11 cellular contexts compared by ENCODE assay signal in genomic region chr3:133942761-133943535, GRCh38. TPM values are rescaled to one million over a fixed set of nuclear protein-coding genes. Genes with fewer than 3 reads are reported as not detected.
DNase-seq lines count a peak whose midpoint lies in the region; ATAC-seq and TF ChIP-seq lines count a peak whose summit lies in the region.
"Had no signal": no experiment of that assay in that cellular context is flagged by ENCODE, and none has a peak within 500 bp of the region (broad histone marks: within the 10 kb centered on the region; RNA-seq: fewer than 3 reads in every experiment).

No MANE protein-coding gene starts in this region.

- H3K4me1 ChIP-seq in KMS-11 (ENCODE audit: low read depth, poor library complexity, severe bottlenecking) = peaks cover 50% of the 10 kb centered on the region

- H3K27me3 Mint-ChIP-seq in Calu3 (ENCODE audit: unreplicated experiment) = peaks cover 76% of the 10 kb centered on the region
- H3K27me3 Mint-ChIP-seq: activated naive CD8-positive, alpha-beta T cell had no signal

- intact Hi-C loops in Calu3 (cut with micrococcal nuclease; ENCODE audit: unreplicated experiment) = loop anchor here (2.0 to 5.0 kb wide), 3 partner anchors 44 to 534 kb away; partner anchors contain the start of gene SLCO2A1

- no peaks in the 10 kb centered on the region for H3K36me3 ChIP-seq in KMS-11 (ENCODE audit: insufficient read depth)

- H3K4me2 ChIP-seq in KMS-11 = peak overlapping the region; percentile 49; the same call in 1 of the 2 replicates

- no peaks in the 10 kb centered on the region for H3K79me2 ChIP-seq in KMS-11 (ENCODE audit: insufficient read depth, low read depth)
- H3K79me2 ChIP-seq: parathyroid adenoma had no signal

- no peak for ATAC-seq in stimulated activated effector memory CD8-positive, alpha-beta T cell treated with anti-CD3 and anti-CD28 coated beads, Interleukin-12 subunit alpha, Interleukin-12 subunit beta, amount 100 ng/mL, for 72 hours
- ATAC-seq in GM18867 (IDR thresholded peaks at IDR 0.05; ENCODE audit: unreplicated experiment) (no peak), HG03442 (IDR thresholded peaks at IDR 0.05; ENCODE audit: unreplicated experiment) (no peak)

- DNase-seq in Calu3 = no peak
- peak; percentile 64 for DNase-seq in coronary artery (ENCODE audit: low spot score)
- DNase-seq in stimulated activated effector memory CD8-positive, alpha-beta T cell treated with anti-CD3 and anti-CD28 coated beads, Interleukin-12 subunit alpha, Interleukin-12 subunit beta, amount 100 ng/mL, for 72 hours (ENCODE audit: low spot score in 2 of 2) = no peak
- no peak for DNase-seq in glomerular visceral epithelial cell (ENCODE audit: extremely low spot score)
- DNase-seq: central memory CD4-positive, alpha-beta T cell; NCI-H1092 had no signal

- H3K27ac ChIP-seq in KMS-11 (no peak overlapping the region), coronary artery (peak overlapping the region; percentile 22)

- BruUV-seq in Calu3 (replicated peaks; lab: Mats Ljungman, UMichigan) = no TSS peak

- H3K4me3 Mint-ChIP-seq in Calu3 (ENCODE audit: low read depth, unreplicated experiment) = no peak overlapping the region
- H3K4me3 Mint-ChIP-seq in stimulated activated effector memory CD8-positive, alpha-beta T cell treated with anti-CD3 and anti-CD28 coated beads, Interleukin-12 subunit alpha, Interleukin-12 subunit beta, amount 100 ng/mL, for 72 hours = peak overlapping the region; percentile 5
- H3K4me3 Mint-ChIP-seq: activated naive CD8-positive, alpha-beta T cell had no signal

- no peaks in the 10 kb centered on the region for H3K9me3 Mint-ChIP-seq in Calu3 (ENCODE audit: low read depth, unreplicated experiment)
- H3K9me3 Mint-ChIP-seq in stimulated activated effector memory CD8-positive, alpha-beta T cell treated with anti-CD3 and anti-CD28 coated beads, Interleukin-12 subunit alpha, Interleukin-12 subunit beta, amount 100 ng/mL, for 72 hours = no peaks in the 10 kb centered on the region

- no peaks in the 10 kb centered on the region for H4K20me1 ChIP-seq in KMS-11 (ENCODE audit: insufficient read depth)

- H3K27ac Mint-ChIP-seq in Calu3 (ENCODE audit: unreplicated experiment) = peak overlapping the region; percentile 1
- H3K27ac Mint-ChIP-seq in stimulated activated effector memory CD8-positive, alpha-beta T cell treated with anti-CD3 and anti-CD28 coated beads, Interleukin-12 subunit alpha, Interleukin-12 subunit beta, amount 100 ng/mL, for 72 hours = peak overlapping the region; percentile 17
- H3K27ac Mint-ChIP-seq: activated naive CD8-positive, alpha-beta T cell had no signal

- H3K4me3 ChIP-seq in KMS-11 (IDR thresholded peaks at IDR 0.05; ENCODE audit: insufficient read depth, low read depth, low read length) (no peak overlapping the region), coronary artery (no peak overlapping the region)

- TF ChIP-seq CTCF in Calu3 (IDR thresholded peaks at IDR 0.05; ENCODE audit: unreplicated experiment) = no peak
- TF ChIP-seq CTCF in KMS-11 (conservative IDR thresholded peaks at IDR 0.05; ENCODE audit: low read depth, low read length) = no peak
- no peak for TF ChIP-seq CTCF in coronary artery (IDR thresholded peaks at IDR 0.05)

- H3K36me3 Mint-ChIP-seq in Calu3 (ENCODE audit: insufficient read depth, unreplicated experiment) = no peaks in the 10 kb centered on the region
- no peaks in the 10 kb centered on the region for H3K36me3 Mint-ChIP-seq in stimulated activated effector memory CD8-positive, alpha-beta T cell treated with anti-CD3 and anti-CD28 coated beads, Interleukin-12 subunit alpha, Interleukin-12 subunit beta, amount 100 ng/mL, for 72 hours
- H3K36me3 Mint-ChIP-seq: activated naive CD8-positive, alpha-beta T cell had no signal

- H3K9ac ChIP-seq in KMS-11 = no peak overlapping the region
- H3K9ac ChIP-seq: parathyroid adenoma had no signal

- H2AFZ ChIP-seq in KMS-11 (ENCODE audit: low read depth) = no peak overlapping the region
- H2AFZ ChIP-seq: parathyroid adenoma had no signal

- peaks cover 51% of the 10 kb centered on the region for H3K4me1 Mint-ChIP-seq in Calu3 (ENCODE audit: low read depth, unreplicated experiment)
- H3K4me1 Mint-ChIP-seq in stimulated activated effector memory CD8-positive, alpha-beta T cell treated with anti-CD3 and anti-CD28 coated beads, Interleukin-12 subunit alpha, Interleukin-12 subunit beta, amount 100 ng/mL, for 72 hours = peaks cover 16% of the 10 kb centered on the region

- no peaks in the 10 kb centered on the region for H3K27me3 ChIP-seq in KMS-11 (ENCODE audit: insufficient read depth, low read depth)

- CTCF ChIA-PET in Calu3 (lab: Charles Lee) = interaction anchor here (2.1 kb wide), 1 partner anchor 13 kb away, joined by 6 read pairs; no protein-coding TSS in a partner anchor

RNA-seq across cellular contexts. Expression of gene RAB6B, which starts 47.3 kb away (rescaled TPM):
- total RNA-seq in Calu3 (2022) = 0.85 and 4.7 TPM in 2 replicates
